16 cellular contexts compared by ENCODE assay signal in genomic region chr15:27897481-27897880, GRCh38.
DNase-seq lines count a peak whose midpoint lies in the region; ATAC-seq, FAIRE-seq and TF ChIP-seq lines count a peak whose summit lies in the region.
"Had no signal": no experiment of that assay in that cellular context is flagged by ENCODE, and none has a peak within 500 bp of the region (broad histone marks: within the 10 kb centered on the region; RNA-seq: fewer than 3 reads in every experiment).

No MANE protein-coding gene starts in this region.

- no peaks in the 10 kb centered on the region for H3K79me2 ChIP-seq in HepG2 (ENCODE audit: insufficient read depth, low read length)

- H3K27ac Mint-ChIP-seq in endodermal cell: no peak overlapping the region
- no peak overlapping the region for H3K27ac Mint-ChIP-seq in natural killer cell
- H3K27ac Mint-ChIP-seq: B cell; CD14-positive monocyte; CD8-positive, alpha-beta T cell had no signal

- POLR2A ChIA-PET in HepG2 (lab: Yijun Ruan, JAX): no interaction called here

- H3K4me2 ChIP-seq in HepG2 (ENCODE audit: low read depth, low read length): no peak overlapping the region

- no peak overlapping the region for H2AFZ ChIP-seq in HepG2 (ENCODE audit: low read length)
- H2AFZ ChIP-seq: GM23248 had no signal

- BruUV-seq in HepG2 (replicated peaks; lab: Mats Ljungman, UMichigan): no TSS peak

- 15% methylated on average over 8 of the region's 9 CpGs for WGBS in HepG2 (ENCODE audit: low lambda C conversion rate)
- WGBS in right lobe of liver (ENCODE audit: insufficient coverage, low coverage, low lambda C conversion rate, missing lambda C conversion rate): 69% methylated on average over 6 of the region's 9 CpGs
- WGBS in endodermal cell (ENCODE audit: insufficient coverage in 1 of 2, insufficient read length in 1 of 2), 2 experiments: 93 to 94% methylated on average over 2 to 9 of the region's 9 CpGs

- H3K27ac ChIP-seq in HepG2 (ENCODE audit: extremely low read length, insufficient read depth, low read length) (no peak overlapping the region), right lobe of liver (no peak overlapping the region), endodermal cell (ENCODE audit: low read depth, low read length) (no peak overlapping the region)
- H3K27ac ChIP-seq: GM23248 had no signal

- H3K4me3 Mint-ChIP-seq in endodermal cell: no peak overlapping the region
- H3K4me3 Mint-ChIP-seq in natural killer cell: no peak overlapping the region
- H3K4me3 Mint-ChIP-seq: B cell; CD14-positive monocyte; CD8-positive, alpha-beta T cell had no signal

- H3K4me1 Mint-ChIP-seq in endodermal cell (no peaks in the 10 kb centered on the region), natural killer cell (no peaks in the 10 kb centered on the region)
- H3K4me1 Mint-ChIP-seq: CD14-positive monocyte had no signal

- H3K9me3 ChIP-seq in HepG2 (ENCODE audit: low read length) (peaks cover 13% of the 10 kb centered on the region), right lobe of liver (no peaks in the 10 kb centered on the region), endodermal cell (ENCODE audit: control insufficient read depth, low read length) (peaks cover 24% of the 10 kb centered on the region)

- H3K27me3 ChIP-seq in HepG2 (ENCODE audit: control insufficient read depth in 1 of 2, insufficient read depth in 2 of 2, low read length in 2 of 2) (peaks cover 0 to 5% of the 10 kb centered on the region in 2 experiments; a peak in 1 of 5 replicates), right lobe of liver (no peaks in the 10 kb centered on the region), endodermal cell (ENCODE audit: control insufficient read depth, insufficient read depth, low read length, poor library complexity, severe bottlenecking) (no peaks in the 10 kb centered on the region)

- TF ChIP-seq RAD21 in HepG2 (CRISPR knock-in tag; IDR thresholded peaks at IDR 0.05): no peak

- peaks cover 57% of the 10 kb centered on the region for H3K9me3 Mint-ChIP-seq in endodermal cell
- H3K9me3 Mint-ChIP-seq in natural killer cell: peaks cover 6 to 17% of the 10 kb centered on the region in 2 donors

- H3K9ac ChIP-seq in HepG2 (ENCODE audit: insufficient read depth, low read depth, low read length) (no peak overlapping the region), endodermal cell (ENCODE audit: extremely low read depth, low read length, poor library complexity, severe bottlenecking) (no peak overlapping the region)
- H3K9ac ChIP-seq: GM23248 had no signal

- TF ChIP-seq POLR2A in HepG2 (IDR thresholded peaks at IDR 0.05; ENCODE audit: insufficient read depth in 1 of 2, low read depth in 2 of 2, low read length in 2 of 2): no peak
- TF ChIP-seq POLR2A in right lobe of liver (IDR thresholded peaks at IDR 0.05): no peak
- TF ChIP-seq POLR2A in NB4 (IDR thresholded peaks at IDR 0.05; ENCODE audit: extremely low read depth, insufficient read length): no peak

- no peak for TF ChIP-seq EP300 in HepG2 (IDR thresholded peaks at IDR 0.05; ENCODE audit: low read depth in 2 of 2, low read length in 2 of 2)
- TF ChIP-seq EP300 in HepG2 (CRISPR knock-in tag; IDR thresholded peaks at IDR 0.05; ENCODE audit: borderline replicate concordance): no peak

- no peaks in the 10 kb centered on the region for H3K27me3 Mint-ChIP-seq in endodermal cell (ENCODE audit: insufficient read depth)
- no peaks in the 10 kb centered on the region for H3K27me3 Mint-ChIP-seq in natural killer cell (ENCODE audit: low read depth in 2 of 2)
- H3K27me3 Mint-ChIP-seq: B cell had no signal

- no peak for TF ChIP-seq CTCF in HepG2 (CRISPR knock-in tag; IDR thresholded peaks at IDR 0.05)
- TF ChIP-seq CTCF in right lobe of liver (IDR thresholded peaks at IDR 0.05): no peak
- peak; percentile 14 for TF ChIP-seq CTCF in NB4 (IDR thresholded peaks at IDR 0.05; ENCODE audit: low read depth, low read length)
- peak; percentile 26 for TF ChIP-seq CTCF in endodermal cell (conservative IDR thresholded peaks at IDR 0.05)
- no peak for TF ChIP-seq CTCF in D721Med (IDR thresholded peaks at IDR 0.05; ENCODE audit: insufficient read depth, missing control alignments)
- TF ChIP-seq CTCF in natural killer cell (IDR thresholded peaks at IDR 0.05): no peak

- FAIRE-seq in HepG2 (lab: Jason Lieb, UNC): no peak
- FAIRE-seq in D721Med (lab: Jason Lieb, UNC): no peak
- FAIRE-seq: H54 had no signal

- no peaks in the 10 kb centered on the region for H3K36me3 ChIP-seq in HepG2 (replicated peaks in 1 of 2; ENCODE audit: control insufficient read depth in 1 of 2, insufficient read depth in 2 of 2, low read length in 2 of 2)
- no peaks in the 10 kb centered on the region for H3K36me3 ChIP-seq in right lobe of liver
- H3K36me3 ChIP-seq in endodermal cell (ENCODE audit: control insufficient read depth, insufficient read depth, low read length): no peaks in the 10 kb centered on the region

- H3K4me1 ChIP-seq in HepG2 (ENCODE audit: insufficient read depth, low read length) (no peaks in the 10 kb centered on the region), right lobe of liver (no peaks in the 10 kb centered on the region), endodermal cell (ENCODE audit: control insufficient read depth, insufficient read depth, low read length) (no peaks in the 10 kb centered on the region)

- peaks cover 4% of the 10 kb centered on the region for H3K36me3 Mint-ChIP-seq in endodermal cell (ENCODE audit: low read depth)
- peaks cover 14% of the 10 kb centered on the region for H3K36me3 Mint-ChIP-seq in natural killer cell
- H3K36me3 Mint-ChIP-seq: CD14-positive monocyte; CD8-positive, alpha-beta T cell had no signal

- ATAC-seq in HepG2 (peak; percentile 74), right lobe of liver (no peak), HG03095 (IDR thresholded peaks at IDR 0.05; ENCODE audit: unreplicated experiment) (no peak), natural killer cell (no peak)
- ATAC-seq: CD8-positive, alpha-beta T cell had no signal

- no peak overlapping the region for H3K4me3 ChIP-seq in HepG2 (replicated peaks in 1 of 3; ENCODE audit: insufficient read depth in 1 of 3, low read depth in 2 of 3, low read length in 3 of 3)
- no peak overlapping the region for H3K4me3 ChIP-seq in right lobe of liver
- H3K4me3 ChIP-seq in NB4 (ENCODE audit: low read depth, low read length): no peak overlapping the region
- no peak overlapping the region for H3K4me3 ChIP-seq in endodermal cell (ENCODE audit: low read length)
- H3K4me3 ChIP-seq: GM23248 had no signal

- in situ Hi-C loops in HepG2 (cut with HindIII; ENCODE audit: extremely low pct_ligation_motif_present, low pct_unique_long_range_greater_than_20kb): no loop called here

- DNase-seq in HepG2 (ENCODE audit: low spot score): no peak
- no peak for DNase-seq in right lobe of liver
- no peak for DNase-seq in NB4 (ENCODE audit: low read depth)
- no peak for DNase-seq in endodermal cell
- DNase-seq in D721Med (ENCODE audit: insufficient read length, low spot score): no peak
- DNase-seq in natural killer cell: no peak
- DNase-seq: ACHN; CD8-positive, alpha-beta T cell; COR-L47; GM23248; IMR-90; KG1 had no signal

- CTCF ChIA-PET in HepG2 (lab: Yijun Ruan, JAX; ENCODE audit: low intra/inter-chr PET ratio, low total read pairs): no interaction called here

- no peaks in the 10 kb centered on the region for H4K20me1 ChIP-seq in HepG2 (ENCODE audit: insufficient read depth, low read length)

- intact Hi-C loops in HepG2 (cut with micrococcal nuclease; ENCODE audit: unreplicated experiment) (no loop called here), right lobe of liver (cut with DNase I) (no loop called here), natural killer cell (cut with micrococcal nuclease) (no loop called here)

TF ChIP-seq in HepG2, 621 proteins besides CTCF, POLR2A, EP300 and RAD21 (continues in another document):
- no peak for TF ChIP-seq MTERF4 (CRISPR knock-in tag; IDR thresholded peaks at IDR 0.05)
- no peak for TF ChIP-seq SMAD3 (CRISPR knock-in tag; IDR thresholded peaks at IDR 0.05)
- no peak for TF ChIP-seq REST (IDR thresholded peaks at IDR 0.05; ENCODE audit: borderline replicate concordance in 1 of 2, low read depth in 1 of 2, low read length in 2 of 2)
- no peak for TF ChIP-seq SKI (IDR thresholded peaks at IDR 0.05; ENCODE audit: partially characterized antibody)

Comparison
In these comparisons a context has a peak if more than half of its experiments do, and no peak if none do; other contexts are left out.
1. CTCF ChIP-seq: peak in NB4 (single experiment) and endodermal cell (single experiment); none in HepG2 (single experiment), right lobe of liver (0 of 4), D721Med (single experiment) and natural killer cell (single experiment).